In the genomic region with DNA sequence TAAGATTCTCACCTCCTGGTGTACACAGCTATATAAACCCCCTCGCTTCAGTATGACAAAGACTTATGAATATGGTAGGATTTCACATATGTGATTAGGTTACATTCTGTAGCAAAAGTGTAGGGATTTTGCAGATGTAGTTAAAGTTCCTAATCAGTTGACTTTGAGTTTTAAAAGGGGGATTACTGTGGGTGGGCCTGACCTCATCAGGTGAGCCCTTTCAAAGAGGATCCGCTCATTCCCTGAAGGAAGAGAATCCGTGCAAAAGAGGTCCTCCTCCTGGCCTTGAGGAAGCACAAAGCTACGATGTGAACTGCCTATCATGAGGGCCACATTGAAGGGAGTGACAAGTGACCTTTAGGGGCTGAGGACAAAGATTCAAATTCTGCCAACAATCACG, we compare ENCODE assay signal across 35 cellular contexts.
"Had no signal": no experiment of that assay in that cellular context is flagged by ENCODE, and none has a peak within 500 bp of the region (broad histone marks: within the 10 kb centered on the region; RNA-seq: fewer than 3 reads in every experiment).

No MANE protein-coding gene starts in this region.

- H3K36me3 ChIP-seq: MG63 had no signal

- H3K4me3 ChIP-seq: MG63 had no signal

- DNase-seq: Kasumi-1, MG63, MM.1S, MV-4-11, NCI-H1048, NCI-H1092, NCI-H1092 treated with DMSO at 0.1 percent for 48 hours, NCI-H1105, NCI-H1105 treated with DMSO at 0.1 percent for 48 hours, NCI-H1417, NCI-H1417 treated with DMSO at 0.1 percent for 48 hours, NCI-H1436, NCI-H1436 treated with DMSO at 0.1 percent for 48 hours, NCI-H146, NCI-H1694, NCI-H1694 treated with DMSO at 0.1 percent for 48 hours, NCI-H187, NCI-H187 treated with DMSO at 0.1 percent for 48 hours, NCI-H1930, NCI-H2029, NCI-H2029 treated with DMSO at 0.1 percent for 48 hours, NCI-H2081, NCI-H2081 treated with DMSO at 0.1 percent for 48 hours, NCI-H2107, NCI-H2171, NCI-H2171 treated with DMSO at 0.1 percent for 48 hours, NCI-H2227 treated with DMSO at 0.1 percent for 48 hours, NCI-H226, NCI-H345, NCI-H446, NCI-H446 treated with DMSO at 0.1 percent for 48 hours, NCI-H510A, NCI-H510A treated with DMSO at 0.1 percent for 48 hours, NCI-H524, NCI-H524 treated with DMSO at 0.1 percent for 48 hours had no signal

- H3K27me3 ChIP-seq: MG63 had no signal
